8 cellular contexts compared by ENCODE assay signal in the genomic region with DNA sequence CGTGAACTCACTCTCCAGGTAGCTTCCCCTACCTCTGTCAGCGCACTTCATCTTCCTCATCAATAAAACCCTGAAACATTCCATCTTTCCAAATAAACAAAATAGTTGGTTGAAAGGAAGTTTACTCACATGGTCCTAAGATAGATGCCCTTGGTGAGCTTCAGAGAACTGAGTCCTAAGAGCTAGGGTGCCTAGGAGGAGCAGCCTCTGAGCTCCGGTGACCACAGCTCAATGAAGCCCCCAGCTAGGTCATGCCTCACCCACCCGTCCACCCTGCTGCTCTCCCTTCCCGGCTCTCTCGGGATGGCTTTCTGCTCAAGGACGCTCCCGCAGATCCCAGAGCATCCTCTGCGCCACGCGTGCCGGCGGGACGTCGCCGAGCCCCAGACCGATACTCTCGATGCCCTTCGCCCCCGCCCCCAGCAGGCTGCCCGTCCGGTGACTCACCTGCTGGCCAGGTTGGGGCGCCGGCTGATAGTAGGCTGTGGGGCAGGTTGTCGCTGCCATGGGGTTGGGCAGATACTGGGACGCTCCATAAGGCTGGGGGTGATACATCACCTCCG. TPM values are rescaled to one million over a fixed set of nuclear protein-coding genes. Genes with fewer than 3 reads are reported as not detected.
DNase-seq lines count a peak whose midpoint lies in the region; TF ChIP-seq lines count a peak whose summit lies in the region.

No MANE protein-coding gene starts in this region.

- H3K36me3 ChIP-seq in esophagus squamous epithelium (no peaks in the 10 kb centered on the region), ovary (no peaks in the 10 kb centered on the region)

- WGBS in esophagus squamous epithelium, 2 donors, result 9 to 50% methylated on average over 2 to 3 of the region's 27 CpGs
- WGBS in ovary, 3 donors, result 1 to 2% (median 2%) methylated on average over 23 to 27 of the region's 27 CpGs

- TF ChIP-seq POLR2A in esophagus squamous epithelium (IDR thresholded peaks at IDR 0.05) (no peak), ovary (IDR thresholded peaks at IDR 0.05) (no peak)

- intact Hi-C loops in esophagus squamous epithelium (cut with DNase I) (no loop called here), ovary (cut with DNase I) (loop anchor here in 1 of 4 donors (10.0 kb wide), 1 partner anchor 95 kb away; no protein-coding TSS in a partner anchor)

- H3K27ac ChIP-seq in esophagus squamous epithelium (peak overlapping the region; percentile 73 to 91 (median 84)), ovary (peak overlapping the region; percentile 76 to 95)

- H3K4me3 ChIP-seq in esophagus squamous epithelium (peak overlapping the region; percentile 48 to 79 (median 63)), ovary (peak overlapping the region; percentile 70)

- TF ChIP-seq EP300 in Ishikawa (IDR thresholded peaks at IDR 0.05; ENCODE audit: borderline replicate concordance) (no peak), ovary (IDR thresholded peaks at IDR 0.05) (no peak)

- H3K4me1 ChIP-seq in esophagus squamous epithelium, result peaks cover 0 to 31% (median 5%) of the 10 kb centered on the region in 3 donors
- H3K4me1 ChIP-seq in ovary (ENCODE audit: insufficient read depth), result peaks cover 2% of the 10 kb centered on the region

- H3K27me3 ChIP-seq in esophagus squamous epithelium (peaks cover 0 to 18% (median 0%) of the 10 kb centered on the region in 4 donors), ovary (no peaks in the 10 kb centered on the region)

- TF ChIP-seq CTCF in esophagus squamous epithelium (IDR thresholded peaks at IDR 0.05) (no peak), ovary (IDR thresholded peaks at IDR 0.05) (no peak)

- no peaks in the 10 kb centered on the region for H3K9me3 ChIP-seq in esophagus squamous epithelium
- no peaks in the 10 kb centered on the region for H3K9me3 ChIP-seq in ovary

- no peak for TF ChIP-seq RAD21 in Ishikawa (IDR thresholded peaks at IDR 0.05; ENCODE audit: low read depth)

- DNase-seq in GM03348 (ENCODE audit: low spot score), result peak; percentile 33
- no peak for DNase-seq in esophagus squamous epithelium (lab: John Stamatoyannopoulos, UW)
- peak; percentile 38 to 68 (median 60) for DNase-seq in ovary
- no peak for DNase-seq in cerebellar nuclear complex (lab: John Stamatoyannopoulos, UW)
- DNase-seq in midbrain (lab: John Stamatoyannopoulos, UW), result no peak
- DNase-seq in activated effector memory CD4-positive, alpha-beta T cell treated with Interleukin-2 at 50 U/mL for 16 hours, result no peak
- no peak for DNase-seq in superior temporal gyrus (ENCODE audit: extremely low spot score)

TF ChIP-seq in Ishikawa, 13 proteins besides CTCF, POLR2A, EP300 and RAD21:
- no peak for TF ChIP-seq YY1 (IDR thresholded peaks at IDR 0.05; ENCODE audit: low read depth)
- no peak for TF ChIP-seq TEAD4 (IDR thresholded peaks at IDR 0.05)
- TF ChIP-seq ZBTB7A (IDR thresholded peaks at IDR 0.05; ENCODE audit: low read depth), result peak; percentile 78; the same call in 1 of the 2 replicates
- no peak for TF ChIP-seq TAF1 (IDR thresholded peaks at IDR 0.05; ENCODE audit: low read depth)
- TF ChIP-seq, protein P1, sequence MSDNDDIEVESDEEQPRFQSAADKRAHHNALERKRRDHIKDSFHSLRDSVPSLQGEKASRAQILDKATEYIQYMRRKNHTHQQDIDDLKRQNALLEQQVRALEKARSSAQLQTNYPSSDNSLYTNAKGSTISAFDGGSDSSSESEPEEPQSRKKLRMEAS (IDR thresholded peaks at IDR 0.05), result no peak; the same call in none of the 2 replicates

RNA-seq across cellular contexts. Expression of a gene that starts 0.7 kb away (rescaled TPM):
- total RNA-seq in esophagus squamous epithelium, result 10 to 100 TPM in 1 of 4 donors, 1 to 10 TPM in 2, under 1 TPM in 1; 0.30 to 19.8 (median 4.1) TPM
- 10 to 100 TPM; 13.4 to 36.3 (median 30.9) TPM for total RNA-seq in ovary
- 10 to 100 TPM in 1 of 2 donors, 1 to 10 TPM in 1; 7.7 to 12.2 TPM for polyA plus RNA-seq in ovary

Comparison
In these comparisons a context has a peak if more than half of its experiments do, and no peak if none do; other contexts are left out.
1. DNase-seq: peak in GM03348 (single experiment) and ovary (5 of 5); none in esophagus squamous epithelium (single experiment), cerebellar nuclear complex (0 of 2), midbrain (single experiment), activated effector memory CD4-positive, alpha-beta T cell treated with Interleukin-2 at 50 U/mL for 16 hours (single experiment) and superior temporal gyrus (single experiment).